ENCODE assay signal across 8 cellular contexts in the genomic region with DNA sequence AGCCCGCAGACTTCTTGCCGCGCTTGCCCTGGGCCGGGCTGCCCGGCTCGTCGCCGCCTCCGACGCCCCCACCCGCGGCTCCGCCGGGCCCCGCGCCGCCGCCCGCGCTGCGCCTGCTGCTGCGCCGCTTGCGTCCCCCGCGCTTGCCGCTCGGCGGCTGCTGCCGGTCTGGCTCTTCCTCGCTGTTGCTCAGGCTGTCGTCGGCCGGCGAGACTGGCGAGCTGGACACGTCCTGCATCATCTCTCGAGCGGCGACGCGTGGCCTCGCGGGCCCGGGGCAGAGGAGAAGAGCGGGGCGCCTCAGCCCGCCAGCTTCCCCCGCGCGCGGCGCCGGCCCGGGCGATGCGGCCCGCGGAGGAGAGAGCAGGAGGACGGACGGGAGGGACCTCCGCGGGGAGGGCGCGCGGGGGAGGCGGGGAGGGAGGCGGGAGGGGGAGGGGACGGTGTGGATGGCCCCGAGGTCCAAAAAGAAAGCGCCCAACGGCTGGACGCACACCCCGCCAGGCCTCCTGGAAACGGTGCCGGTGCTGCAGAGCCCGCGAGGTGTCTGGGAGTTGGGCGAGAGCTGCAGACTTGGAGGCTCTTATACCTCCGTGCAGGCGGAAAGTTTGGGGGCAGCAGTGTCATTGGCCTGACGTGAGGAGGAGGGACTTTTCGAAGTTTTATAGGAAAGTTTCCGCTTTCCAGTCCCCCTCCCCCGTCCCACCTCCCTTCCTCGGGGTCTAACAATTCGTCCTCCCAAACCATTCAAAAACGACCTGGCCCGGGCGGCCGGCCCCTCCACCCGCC. TPM values are rescaled to one million over a fixed set of nuclear protein-coding genes. Genes with fewer than 3 reads are reported as not detected.
DNase-seq lines count a peak whose midpoint lies in the region; TF ChIP-seq lines count a peak whose summit lies in the region.

TSS of gene TWIST1 (minus strand) at position 556 of the 789 bp plus-strand sequence. CDS start at position 241, 315 bp downstream.

- in situ Hi-C loops in ACHN (cut with HindIII; ENCODE audit: low pct_ligation_motif_present, low pct_unique_long_range_greater_than_20kb, low sequenced_read_pairs): no loop called here

- no peaks in the 10 kb centered on the region for H3K4me1 ChIP-seq in breast epithelium
- no peaks in the 10 kb centered on the region for H3K4me1 ChIP-seq in thymus (ENCODE audit: control insufficient read depth, insufficient read depth, low read length)

- peak within 1 kb of the TSS; percentile 60 to 85 (median 84) for H3K4me3 ChIP-seq in breast epithelium
- H3K4me3 ChIP-seq in thymus (ENCODE audit: low read length): peak within 1 kb of the TSS; percentile 43

- peak within 1 kb of the TSS; percentile 69 to 92 for H3K27ac ChIP-seq in breast epithelium
- no peak within 1 kb of the TSS for H3K27ac ChIP-seq in thymus (ENCODE audit: low read depth)

- 1% methylated on average over 92 of the region's 92 CpGs for WGBS in thymus

- H3K27me3 ChIP-seq in breast epithelium: peaks cover 0 to 79% of the 10 kb centered on the region in 2 donors
- peaks cover 63% of the 10 kb centered on the region for H3K27me3 ChIP-seq in thymus (ENCODE audit: control insufficient read depth, insufficient read depth)

- no peak for TF ChIP-seq POLR2A in breast epithelium (IDR thresholded peaks at IDR 0.05)

- no peaks in the 10 kb centered on the region for H3K9me3 ChIP-seq in breast epithelium
- H3K9me3 ChIP-seq in thymus (ENCODE audit: control insufficient read depth): no peaks in the 10 kb centered on the region

- peak; percentile 8 for DNase-seq in stimulated activated CD4-positive, alpha-beta T cell treated with anti-CD3 and anti-CD28 coated beads, Interleukin-15, amount 100 ng/mL, for 24 hours
- DNase-seq in stimulated activated CD4-positive, alpha-beta T cell treated with anti-CD3 and anti-CD28 coated beads, Interleukin-1b, Interleukin-23, amount 100 ng/mL, for 48 hours: no peak
- peak; percentile 25 for DNase-seq in NCI-H1105 treated with DMSO at 0.1 percent for 48 hours (lab: John Stamatoyannopoulos, UW)
- DNase-seq in breast epithelium (ENCODE audit: low spot score in 2 of 2): peak in 1 of 2 donors; percentile 22
- DNase-seq in left kidney (ENCODE audit: low read depth, low spot score): peak; percentile 81
- DNase-seq in kidney glomerular epithelial cell (lab: John Stamatoyannopoulos, UW): no peak
- no peak for DNase-seq in ACHN

- TF ChIP-seq CTCF in breast epithelium (IDR thresholded peaks at IDR 0.05): no peak

- intact Hi-C loops in breast epithelium (cut with DNase I; ENCODE audit: low total_unique reads): no loop called here

- H3K36me3 ChIP-seq in breast epithelium (no peaks in the 10 kb centered on the region), thymus (ENCODE audit: control insufficient read depth, insufficient read depth) (no peaks in the 10 kb centered on the region)

RNA-seq across cellular contexts. Expression of gene TWIST1, which starts in this region (rescaled TPM):
- 10 to 100 TPM in 2 of 3 donors, 1 to 10 TPM in 1; 7.2 to 99.5 (median 60.0) TPM for total RNA-seq in breast epithelium
- 1.5 TPM for polyA plus RNA-seq in thymus

Comparison
In these comparisons a context has a peak if more than half of its experiments do, and no peak if none do; other contexts are left out.
1. DNase-seq: peak in stimulated activated CD4-positive, alpha-beta T cell treated with anti-CD3 and anti-CD28 coated beads, Interleukin-15, amount 100 ng/mL, for 24 hours (single experiment), NCI-H1105 treated with DMSO at 0.1 percent for 48 hours (single experiment) and left kidney (single experiment); none in stimulated activated CD4-positive, alpha-beta T cell treated with anti-CD3 and anti-CD28 coated beads, Interleukin-1b, Interleukin-23, amount 100 ng/mL, for 48 hours (single experiment), kidney glomerular epithelial cell (single experiment) and ACHN (single experiment).